Comparison of ENCODE assay signal across 1 cellular context in the genomic region with DNA sequence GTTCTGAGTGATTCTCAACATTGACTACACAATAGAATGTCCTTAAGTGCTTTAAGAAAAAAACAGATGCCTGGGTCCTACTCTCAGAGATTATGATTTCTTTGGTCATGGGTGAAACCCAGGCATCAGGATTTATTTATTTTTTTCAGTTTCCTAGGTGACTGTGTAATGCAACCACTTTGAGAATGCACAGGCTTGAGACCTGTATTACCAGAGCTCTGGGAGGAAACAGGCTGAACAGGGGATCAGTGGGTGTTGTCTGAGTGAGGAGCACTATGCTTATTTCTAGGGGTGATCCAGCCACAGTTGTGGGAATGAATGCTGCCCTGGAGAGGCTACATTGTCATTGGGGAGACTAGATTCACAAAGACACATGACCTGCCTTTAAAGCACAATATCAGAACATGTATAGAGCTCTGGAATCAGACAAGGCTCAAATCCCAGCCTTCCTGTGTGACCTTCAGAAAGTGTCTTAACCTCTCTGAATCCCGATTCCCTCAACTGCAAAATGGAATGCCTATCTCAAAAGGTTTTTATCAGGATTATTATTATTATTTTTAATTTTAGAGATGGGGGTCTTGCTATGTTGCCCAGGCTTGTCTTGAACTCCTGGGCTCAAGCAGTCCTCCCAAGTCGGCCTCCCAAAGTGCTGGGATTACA.
TF ChIP-seq lines count a peak whose summit lies in the region.

No MANE protein-coding gene starts in this region.

TF ChIP-seq in WTC11, 78 proteins besides CTCF, POLR2A, EP300 and RAD21 (continued from another document):
- TF ChIP-seq, protein P1, sequence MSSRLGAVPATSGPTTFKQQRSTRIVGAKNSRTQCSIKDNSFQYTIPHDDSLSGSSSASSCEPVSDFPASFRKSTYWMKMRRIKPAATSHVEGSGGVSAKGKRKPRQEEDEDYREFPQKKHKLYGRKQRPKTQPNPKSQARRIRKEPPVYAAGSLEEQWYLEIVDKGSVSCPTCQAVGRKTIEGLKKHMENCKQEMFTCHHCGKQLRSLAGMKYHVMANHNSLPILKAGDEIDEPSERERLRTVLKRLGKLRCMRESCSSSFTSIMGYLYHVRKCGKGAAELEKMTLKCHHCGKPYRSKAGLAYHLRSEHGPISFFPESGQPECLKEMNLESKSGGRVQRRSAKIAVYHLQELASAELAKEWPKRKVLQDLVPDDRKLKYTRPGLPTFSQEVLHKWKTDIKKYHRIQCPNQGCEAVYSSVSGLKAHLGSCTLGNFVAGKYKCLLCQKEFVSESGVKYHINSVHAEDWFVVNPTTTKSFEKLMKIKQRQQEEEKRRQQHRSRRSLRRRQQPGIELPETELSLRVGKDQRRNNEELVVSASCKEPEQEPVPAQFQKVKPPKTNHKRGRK (CRISPR knock-in tag; IDR thresholded peaks at IDR 0.05; ENCODE audit: borderline replicate concordance) = no peak
- TF ChIP-seq NR3C1 (CRISPR knock-in tag; conservative IDR thresholded peaks at IDR 0.05; ENCODE audit: low read depth) = no peak
